Comparison of ENCODE assay signal across 1 cellular context in genomic region chr4:22474636-22475310, GRCh38.
TF ChIP-seq lines count a peak whose summit lies in the region.

No MANE protein-coding gene starts in this region.

TF ChIP-seq in SK-N-SH treated with all-trans-retinoic acid at 6 μM for 48 hours, 23 proteins besides CTCF, POLR2A, EP300 and RAD21 (continued from another document):
- no peak for TF ChIP-seq PATZ1 (CRISPR knock-in tag; IDR thresholded peaks at IDR 0.05; ENCODE audit: borderline replicate concordance)
TF ChIP-seq in SK-N-SH treated with all-trans-retinoic acid at 6 μM for 48 hours: peak in this region for 0.
